In the genomic region with DNA sequence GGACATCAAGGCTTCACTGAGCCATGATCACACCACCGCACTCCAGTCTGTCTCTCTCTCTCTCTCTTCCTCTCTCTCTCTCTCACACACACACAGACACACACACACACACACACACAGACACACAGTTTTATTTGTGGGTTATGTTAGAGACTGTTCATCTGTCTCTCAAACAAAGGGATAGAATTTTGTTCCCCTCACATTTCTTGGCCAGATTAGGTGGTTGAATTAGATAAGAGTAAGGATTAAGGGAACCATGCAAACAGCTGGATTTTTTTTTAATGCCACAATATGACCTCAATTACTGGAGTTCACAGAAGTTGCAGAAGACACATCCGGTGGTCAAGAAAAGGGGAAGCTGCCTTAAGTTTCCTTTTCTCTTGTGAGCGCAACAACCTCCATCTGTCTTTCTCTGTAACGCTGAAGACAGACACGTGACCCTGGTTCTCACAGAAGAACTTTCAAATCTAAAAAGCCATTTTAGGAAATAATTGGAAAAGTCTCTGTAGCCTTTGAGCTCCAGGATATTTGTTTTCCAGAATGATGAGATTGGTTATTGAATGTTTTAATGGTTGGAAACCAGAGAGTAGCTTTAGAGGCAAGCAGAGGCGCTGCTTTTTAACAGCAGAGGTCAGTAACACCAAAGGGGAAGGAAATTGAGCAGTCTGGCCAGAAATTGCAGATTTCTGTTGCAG, we compare ENCODE assay signal across 9 cellular contexts. TPM values are rescaled to one million over a fixed set of nuclear protein-coding genes. Genes with fewer than 3 reads are reported as not detected.
DNase-seq lines count a peak whose midpoint lies in the region; ATAC-seq and TF ChIP-seq lines count a peak whose summit lies in the region.
"Had no signal": no experiment of that assay in that cellular context is flagged by ENCODE, and none has a peak within 500 bp of the region (broad histone marks: within the 10 kb centered on the region; RNA-seq: fewer than 3 reads in every experiment).

No MANE protein-coding gene starts in this region.

- H3K36me3 ChIP-seq in WERI-Rb-1: no peaks in the 10 kb centered on the region
- H3K36me3 ChIP-seq in iPS DF 6.9 (ENCODE audit: control insufficient read depth, insufficient read depth, low read length): no peaks in the 10 kb centered on the region
- H3K36me3 ChIP-seq in stomach: no peaks in the 10 kb centered on the region

- H3K27ac ChIP-seq in HL-60 (replicated peaks) (peak overlapping the region; percentile 71), WERI-Rb-1 (no peak overlapping the region), iPS DF 6.9 (ENCODE audit: low read length) (no peak overlapping the region), stomach (peak overlapping the region in 3 of 5 donors; percentile 33 to 57 (median 39))

- H3K9me3 Mint-ChIP-seq in activated T-cell treated with anti-CD3 and anti-CD28 coated beads, Interleukin-2, amount 50 U/mL, for 72 hours: no peaks in the 10 kb centered on the region

- H3K27me3 Mint-ChIP-seq in activated T-cell treated with anti-CD3 and anti-CD28 coated beads, Interleukin-2, amount 50 U/mL, for 72 hours (ENCODE audit: low read depth): peaks cover 23% of the 10 kb centered on the region

- H3K4me3 ChIP-seq in HL-60 (replicated peaks; ENCODE audit: insufficient read depth, low read length): no peak overlapping the region
- H3K4me3 ChIP-seq in WERI-Rb-1 (ENCODE audit: low read depth, low read length): no peak overlapping the region
- no peak overlapping the region for H3K4me3 ChIP-seq in iPS DF 6.9 (ENCODE audit: low read length)
- peak overlapping the region in 1 of 4 donors; percentile 9 for H3K4me3 ChIP-seq in stomach

- intact Hi-C loops in stomach (cut with DNase I; ENCODE audit: low total_unique reads): no loop called here

- peak; percentile 50 for TF ChIP-seq CTCF in HL-60 (IDR thresholded peaks at IDR 0.05; ENCODE audit: insufficient read depth, low read length)
- TF ChIP-seq CTCF in WERI-Rb-1 (IDR thresholded peaks at IDR 0.05; ENCODE audit: low read depth, low read length): peak; percentile 43
- peak in 5 of 7 experiments; percentile 40 to 72 (median 51) for TF ChIP-seq CTCF in stomach (IDR thresholded peaks at IDR 0.05)

- no peak for TF ChIP-seq POLR2A in stomach (IDR thresholded peaks at IDR 0.05)

- H3K4me1 ChIP-seq in iPS DF 6.9 (ENCODE audit: control insufficient read depth, insufficient read depth, low read length) (no peaks in the 10 kb centered on the region), stomach (peaks cover 5 to 48% (median 21%) of the 10 kb centered on the region in 4 donors)

- peak overlapping the region; percentile 9 to 73 for H3K4me3 Mint-ChIP-seq in activated T-cell treated with anti-CD3 and anti-CD28 coated beads, Interleukin-2, amount 50 U/mL, for 72 hours
- H3K4me3 Mint-ChIP-seq: mesothelial cell of epicardium had no signal

- peaks cover 5% of the 10 kb centered on the region for H3K4me1 Mint-ChIP-seq in activated T-cell treated with anti-CD3 and anti-CD28 coated beads, Interleukin-2, amount 50 U/mL, for 72 hours (ENCODE audit: low read depth)

- H3K9me3 ChIP-seq in WERI-Rb-1 (ENCODE audit: severe bottlenecking): no peaks in the 10 kb centered on the region
- H3K9me3 ChIP-seq in iPS DF 6.9 (ENCODE audit: control insufficient read depth, insufficient read depth, low read length): no peaks in the 10 kb centered on the region
- no peaks in the 10 kb centered on the region for H3K9me3 ChIP-seq in stomach

- peak in 1 of 2 donors; percentile 0 for DNase-seq in activated T-cell treated with anti-CD3 and anti-CD28 coated beads, Interleukin-2, amount 50 U/mL, for 72 hours
- DNase-seq in activated T-cell treated with anti-CD3 and anti-CD28 coated beads, Interleukin-2, amount 50 U/mL, for 1 hour: no peak
- DNase-seq in HL-60 (ENCODE audit: low read depth in 1 of 2, low spot score in 1 of 2) (peak; percentile 81 to 88), WERI-Rb-1 (peak; percentile 10), iPS DF 6.9 (ENCODE audit: low read depth, low spot score) (peak; percentile 9), stomach (peak; percentile 45)
- DNase-seq in activated effector memory CD4-positive, alpha-beta T cell treated with anti-CD3 and anti-CD28 coated beads, Interleukin-2, amount 50 U/mL, for 16 hours: no peak

- H3K27me3 ChIP-seq in HL-60 (ENCODE audit: insufficient read depth, poor library complexity, severe bottlenecking): no peaks in the 10 kb centered on the region
- H3K27me3 ChIP-seq in WERI-Rb-1 (ENCODE audit: insufficient read depth, low read depth, severe bottlenecking): no peaks in the 10 kb centered on the region
- H3K27me3 ChIP-seq in iPS DF 6.9 (ENCODE audit: control insufficient read depth, insufficient read depth, low read length): no peaks in the 10 kb centered on the region
- no peaks in the 10 kb centered on the region for H3K27me3 ChIP-seq in stomach

- H3K27ac Mint-ChIP-seq in activated T-cell treated with anti-CD3 and anti-CD28 coated beads, Interleukin-2, amount 50 U/mL, for 72 hours: no peak overlapping the region
- H3K27ac Mint-ChIP-seq: mesothelial cell of epicardium had no signal

- peak; percentile 15 to 50 for ATAC-seq in activated T-cell treated with anti-CD3 and anti-CD28 coated beads, Interleukin-2, amount 50 U/mL, for 72 hours (replicated peaks in 1 of 2)
- peak; percentile 94 for ATAC-seq in GM21526 (IDR thresholded peaks at IDR 0.05; ENCODE audit: low FRiP score, unreplicated experiment)

- H3K36me3 Mint-ChIP-seq in activated T-cell treated with anti-CD3 and anti-CD28 coated beads, Interleukin-2, amount 50 U/mL, for 72 hours (ENCODE audit: insufficient read depth in 2 of 2): no peaks in the 10 kb centered on the region
- H3K36me3 Mint-ChIP-seq: mesothelial cell of epicardium had no signal

- TF ChIP-seq EP300 in stomach (IDR thresholded peaks at IDR 0.05): no peak

- WGBS in iPS DF 6.9 (ENCODE audit: insufficient coverage, insufficient read length): no CpG with 5 or more reads among the region's 6 CpGs
- 19 to 35% (median 26%) methylated on average over 6 of the region's 6 CpGs for WGBS in stomach, 5 donors

RNA-seq across cellular contexts. Expression of gene LGSN, which starts 33.0 kb away (rescaled TPM):
- under 1 TPM in 1 of 2 donors, not detected in 1; 0.32 TPM for total RNA-seq in activated T-cell treated with anti-CD3 and anti-CD28 coated beads, Interleukin-2, amount 50 U/mL, for 72 hours
- under 1 TPM in 1 of 5 donors, not detected in 4; 0.55 TPM for total RNA-seq in stomach
- under 1 TPM in 2 of 3 donors, not detected in 1; 0.03 to 0.06 TPM for polyA plus RNA-seq in stomach
- total RNA-seq: mesothelial cell of epicardium had no signal

Comparison
In these comparisons a context has a peak if more than half of its experiments do, and no peak if none do; other contexts are left out.
1. DNase-seq: peak in HL-60 (2 of 2), WERI-Rb-1 (single experiment), iPS DF 6.9 (single experiment) and stomach (single experiment); none in activated T-cell treated with anti-CD3 and anti-CD28 coated beads, Interleukin-2, amount 50 U/mL, for 1 hour (single experiment) and activated effector memory CD4-positive, alpha-beta T cell treated with anti-CD3 and anti-CD28 coated beads, Interleukin-2, amount 50 U/mL, for 16 hours (single experiment).
2. H3K27ac ChIP-seq: peak in HL-60 (single experiment) and stomach (3 of 5); none in WERI-Rb-1 (single experiment) and iPS DF 6.9 (single experiment).
3. Peak in every context shown above with its lines, with median percentiles within 50 percentile points of each other: CTCF ChIP-seq.